11 cellular contexts compared by ENCODE assay signal in genomic region chr9:97487107-97487506, GRCh38. TPM values are rescaled to one million over a fixed set of nuclear protein-coding genes. Genes with fewer than 3 reads are reported as not detected.
A peak's percentile ranks its signal among the peaks of the same experiment; 100 is the strongest.
DNase-seq lines count a peak whose midpoint lies in the region; ATAC-seq, FAIRE-seq and TF ChIP-seq lines count a peak whose summit lies in the region.
"Had no signal": no experiment of that assay in that cellular context is flagged by ENCODE, and none has a peak within 500 bp of the region (broad histone marks: within the 10 kb centered on the region; RNA-seq: fewer than 3 reads in every experiment).

No MANE protein-coding gene starts in this region.

- POLR2A ChIA-PET in K562 (lab: Yijun Ruan, JAX), result interaction anchor here (1.1 to 1.8 kb wide), 2 partner anchors 16 to 28 kb away, joined by 3 to 7 read pairs; no protein-coding TSS in a partner anchor

- no peak overlapping the region for H3K27ac Mint-ChIP-seq in nephron progenitor cell
- H3K27ac Mint-ChIP-seq: stimulated activated naive CD8-positive, alpha-beta T cell treated with anti-CD3 and anti-CD28 coated beads, Interleukin-15, Interleukin-2, amounts not matched to agents 100 ng/mL and 50 ng/mL, for 24 hours had no signal

- H3K4me2 ChIP-seq in KMS-11 (no peak overlapping the region), K562 (ENCODE audit: insufficient read depth, low read length) (no peak overlapping the region)

- no peak for DNase-seq in GM06990 (ENCODE audit: extremely low read depth, insufficient read length)
- peak in 1 of 4 experiments; percentile 22 for DNase-seq in K562 (ENCODE audit: extremely low read depth in 1 of 4, low spot score in 3 of 4)
- DNase-seq in nephron progenitor cell, result no peak
- DNase-seq in stimulated activated CD4-positive, alpha-beta T cell treated with anti-CD3 and anti-CD28 coated beads, Interleukin-2, amount 100 ng/mL, for 48 hours, result no peak
- no peak for DNase-seq in testis
- DNase-seq in NCI-H510A (lab: John Stamatoyannopoulos, UW), result no peak
- DNase-seq: NCI-H1694 treated with DMSO at 0.1 percent for 48 hours had no signal

- TF ChIP-seq RAD21 in K562 (CRISPR knock-in tag; conservative IDR thresholded peaks at IDR 0.05 in 1 of 2, IDR thresholded peaks at IDR 0.05 in 1 of 2), result no peak

- H3K79me2 ChIP-seq in KMS-11 (ENCODE audit: insufficient read depth, low read depth) (no peaks in the 10 kb centered on the region), K562 (ENCODE audit: control insufficient read depth, insufficient read depth, low read length) (no peaks in the 10 kb centered on the region)

- H2AFZ ChIP-seq in KMS-11 (ENCODE audit: low read depth) (no peak overlapping the region), K562 (ENCODE audit: low read depth, low read length) (no peak overlapping the region)

- TF ChIP-seq POLR2A in K562 (conservative IDR thresholded peaks at IDR 0.05), result no peak
- no peak for TF ChIP-seq POLR2A in testis (IDR thresholded peaks at IDR 0.05)

- H3K27ac ChIP-seq in KMS-11 (no peak overlapping the region), K562 (ENCODE audit: extremely low read depth, low read depth, low read length) (no peak overlapping the region), testis (no peak overlapping the region)
- H3K27ac ChIP-seq: ascending aorta had no signal

- 20% methylated on average over 2 of the region's 2 CpGs for WGBS in K562 (ENCODE audit: insufficient coverage, low coverage, missing lambda C conversion rate)
- 90 to 94% methylated on average over 2 of the region's 2 CpGs for WGBS in testis, 2 donors

- no peaks in the 10 kb centered on the region for H3K4me1 Mint-ChIP-seq in nephron progenitor cell

- no peaks in the 10 kb centered on the region for H4K20me1 ChIP-seq in KMS-11 (ENCODE audit: insufficient read depth)
- H4K20me1 ChIP-seq in K562 (replicated peaks; ENCODE audit: control insufficient read depth, insufficient read depth, low read length), result no peaks in the 10 kb centered on the region

- intact Hi-C loops in K562 (cut with micrococcal nuclease), result no loop called here
- intact Hi-C loops in testis (cut with DNase I; ENCODE audit: low total_unique reads), result no loop called here

- H3K27me3 Mint-ChIP-seq in nephron progenitor cell (ENCODE audit: low read depth, poor library complexity), result peaks cover 41% of the 10 kb centered on the region
- H3K27me3 Mint-ChIP-seq: stimulated activated naive CD8-positive, alpha-beta T cell treated with anti-CD3 and anti-CD28 coated beads, Interleukin-15, Interleukin-2, amounts not matched to agents 100 ng/mL and 50 ng/mL, for 24 hours had no signal

- FAIRE-seq in K562 (lab: Jason Lieb, UNC), result peak; percentile 52
- FAIRE-seq: frontal cortex had no signal

- peak; percentile 79 for ATAC-seq in K562

- peaks cover 5% of the 10 kb centered on the region for H3K36me3 Mint-ChIP-seq in nephron progenitor cell (ENCODE audit: low read depth)

- TF ChIP-seq EP300 in K562 (IDR thresholded peaks at IDR 0.05; ENCODE audit: low read length), result no peak

- no TSS peak for BruUV-seq in K562 (replicated peaks; lab: Mats Ljungman, UMichigan)

- peak; percentile 15 for TF ChIP-seq CTCF in GM06990 (IDR thresholded peaks at IDR 0.05; ENCODE audit: insufficient read depth, low read length, poor library complexity, severe bottlenecking)
- TF ChIP-seq CTCF in KMS-11 (conservative IDR thresholded peaks at IDR 0.05; ENCODE audit: low read depth, low read length), result 0 out of 2 replicates have a peak, but pooled peaks have one; percentile 30
- TF ChIP-seq CTCF in K562 (IDR thresholded peaks at IDR 0.05 in 2 of 3, conservative IDR thresholded peaks at IDR 0.05 in 1 of 3; ENCODE audit: insufficient read depth in 2 of 3, low read depth in 1 of 3, low read length in 3 of 3), result peak; percentile 32 to 46 (median 42); a peak in 5 of 6 replicates
- peak; percentile 19 for TF ChIP-seq CTCF in nephron progenitor cell (IDR thresholded peaks at IDR 0.05)
- no peak for TF ChIP-seq CTCF in testis (IDR thresholded peaks at IDR 0.05)

- H3K9me3 ChIP-seq in K562 (replicated peaks; ENCODE audit: control insufficient read depth, insufficient read depth, low read depth, low read length) (no peaks in the 10 kb centered on the region), testis (no peaks in the 10 kb centered on the region)
- H3K9me3 ChIP-seq: ascending aorta had no signal

- CTCF ChIA-PET in K562 (lab: Yijun Ruan, JAX; ENCODE audit: low intra/inter-chr PET ratio), result no interaction called here

- H3K9ac ChIP-seq in KMS-11 (no peak overlapping the region), K562 (ENCODE audit: insufficient read depth in 1 of 2, low read depth in 2 of 2, low read length in 2 of 2) (no peak overlapping the region)

- no peak overlapping the region for H3K4me3 ChIP-seq in GM06990 (replicated peaks; ENCODE audit: low read depth, low read length)
- H3K4me3 ChIP-seq in KMS-11 (IDR thresholded peaks at IDR 0.05; ENCODE audit: insufficient read depth, low read depth, low read length), result no peak overlapping the region
- no peak overlapping the region for H3K4me3 ChIP-seq in K562
- no peak overlapping the region for H3K4me3 ChIP-seq in testis
- H3K4me3 ChIP-seq: ascending aorta had no signal

- peaks cover 25% of the 10 kb centered on the region for H3K9me3 Mint-ChIP-seq in nephron progenitor cell
- H3K9me3 Mint-ChIP-seq: stimulated activated naive CD8-positive, alpha-beta T cell treated with anti-CD3 and anti-CD28 coated beads, Interleukin-15, Interleukin-2, amounts not matched to agents 100 ng/mL and 50 ng/mL, for 24 hours had no signal

- H3K27me3 ChIP-seq in GM06990 (replicated peaks; ENCODE audit: control insufficient read depth, insufficient read depth, low read length), result no peaks in the 10 kb centered on the region
- H3K27me3 ChIP-seq in KMS-11 (ENCODE audit: insufficient read depth, low read depth), result no peaks in the 10 kb centered on the region
- no peaks in the 10 kb centered on the region for H3K27me3 ChIP-seq in K562 (ENCODE audit: control insufficient read depth in 2 of 2, insufficient read depth in 2 of 2, low read length in 2 of 2)
- no peaks in the 10 kb centered on the region for H3K27me3 ChIP-seq in testis
- H3K27me3 ChIP-seq: ascending aorta had no signal

- H3K4me1 ChIP-seq in KMS-11 (ENCODE audit: low read depth, poor library complexity, severe bottlenecking), result no peaks in the 10 kb centered on the region
- no peaks in the 10 kb centered on the region for H3K4me1 ChIP-seq in K562 (replicated peaks in 1 of 2; ENCODE audit: control insufficient read depth in 2 of 2, insufficient read depth in 2 of 2, low read length in 2 of 2)
- no peaks in the 10 kb centered on the region for H3K4me1 ChIP-seq in testis
- H3K4me1 ChIP-seq: ascending aorta had no signal

- no peaks in the 10 kb centered on the region for H3K9me1 ChIP-seq in K562 (ENCODE audit: control insufficient read depth, insufficient read depth, low read length)

- no peak overlapping the region for H3K4me3 Mint-ChIP-seq in nephron progenitor cell
- H3K4me3 Mint-ChIP-seq: stimulated activated naive CD8-positive, alpha-beta T cell treated with anti-CD3 and anti-CD28 coated beads, Interleukin-15, Interleukin-2, amounts not matched to agents 100 ng/mL and 50 ng/mL, for 24 hours had no signal

- in situ Hi-C loops in K562 (cut with MboI), result no loop called here

- peaks cover 2% of the 10 kb centered on the region for H3K36me3 ChIP-seq in GM06990 (ENCODE audit: control insufficient read depth, insufficient read depth, low read length)
- H3K36me3 ChIP-seq in KMS-11 (ENCODE audit: insufficient read depth), result peaks cover 4% of the 10 kb centered on the region; the same call in 1 of the 2 replicates
- H3K36me3 ChIP-seq in K562 (ENCODE audit: control insufficient read depth, insufficient read depth, low read length), result peaks cover 4% of the 10 kb centered on the region; the same call in 1 of the 3 replicates
- no peaks in the 10 kb centered on the region for H3K36me3 ChIP-seq in testis (ENCODE audit: low read depth, missing control alignments)

TF ChIP-seq in K562, 482 proteins besides CTCF, POLR2A, EP300 and RAD21:
- TF ChIP-seq CBFA2T3 (IDR thresholded peaks at IDR 0.05) (no peak), PHB (CRISPR knock-in tag; IDR thresholded peaks at IDR 0.05) (no peak), ELK3 (CRISPR knock-in tag; IDR thresholded peaks at IDR 0.05) (no peak), SREBF2 (CRISPR knock-in tag; IDR thresholded peaks at IDR 0.05) (no peak), ZNF282 (CRISPR knock-in tag; IDR thresholded peaks at IDR 0.05) (no peak)

RNA-seq across cellular contexts. Expression of gene TMOD1, which starts 14.4 kb away (rescaled TPM):
- 24.3 and 41.9 TPM in 2 replicates for total RNA-seq in K562 (2011; cell fraction: chromatin; rRNA removed; ENCODE audit: low replicate concordance)
- 11.5 and 13.8 TPM in 2 replicates for total RNA-seq in K562 (2011; cell fraction: nucleolus; rRNA removed)
- total RNA-seq in K562 (2011; cell fraction: nucleoplasm; rRNA removed), result 19.4 and 22.3 TPM in 2 replicates
- total RNA-seq in K562 (2014; rRNA removed), result 10.4 and 11.3 TPM in 2 replicates
- total RNA-seq in K562 (2014; rRNA removed; fragmentation: Illumina TruSeq; extraction: Trizol), result 16.4 and 17.8 TPM in 2 replicates
- total RNA-seq in K562 (2015; rRNA removed; fragmentation: Illumina TruSeq; extraction: Trizol), result 7.1 TPM in 2 replicates
- 29.3 and 34.7 TPM in 2 replicates for total RNA-seq in K562 (2021)
- polyA plus RNA-seq in K562 (2011; rRNA removed), result 6.7 and 11.4 TPM in 2 replicates
- 5.6 and 9.8 TPM in 2 replicates for polyA plus RNA-seq in K562 (2011; cell fraction: cytosol; rRNA removed)
- 14.9 and 18.0 TPM in 2 replicates for polyA plus RNA-seq in K562 (2011; cell fraction: nucleus; rRNA removed)
- 22.1 and 24.1 TPM in 2 replicates for polyA plus RNA-seq in K562 (2012)
- 38.5 and 41.2 TPM in 2 replicates for polyA plus RNA-seq in K562 (2014; fragmentation: Illumina TruSeq; extraction: Trizol)
- polyA plus RNA-seq in K562 (2014; fragmentation: Nextera tagmentation; extraction: Ambion mirVana), result 10 to 100 TPM; 11.6 to 14.2 TPM
- polyA plus RNA-seq in K562 (2014; rRNA removed), result 15.5 and 16.7 TPM in 2 replicates
- 12.1 and 12.2 TPM in 2 replicates for polyA minus RNA-seq in K562 (2011; rRNA and poly(A)+ RNA removed)
- 11.6 and 13.2 TPM in 2 replicates for polyA minus RNA-seq in K562 (2011; cell fraction: cytosol; rRNA and poly(A)+ RNA removed)
- polyA minus RNA-seq in K562 (2011; cell fraction: nucleus; rRNA and poly(A)+ RNA removed), result 4.0 and 8.1 TPM in 2 replicates
- 1 to 10 TPM; 3.9 TPM for total RNA-seq in testis
- 7.8 TPM for polyA plus RNA-seq in testis (ENCODE audit: insufficient read depth, low read depth, low replicate concordance)

Comparison
In these comparisons a context has a peak if more than half of its experiments do, and no peak if none do; other contexts are left out.
1. CTCF ChIP-seq: peak in GM06990 (single experiment), KMS-11 (single experiment), K562 (3 of 3) and nephron progenitor cell (single experiment); none in testis (0 of 3).